In genomic region chr3:12388185-12388584, GRCh38 we compare ENCODE assay signal across 1 cellular context.
TF ChIP-seq lines count a peak whose summit lies in the region.

No MANE protein-coding gene starts in this region.

TF ChIP-seq in GM12878, 131 proteins besides CTCF, POLR2A, EP300 and RAD21 (continued from another document):
- TF ChIP-seq IRF5 (IDR thresholded peaks at IDR 0.05; ENCODE audit: borderline replicate concordance) (no peak), ZNF217 (IDR thresholded peaks at IDR 0.05) (no peak), GABPA (IDR thresholded peaks at IDR 0.05; ENCODE audit: low read depth) (no peak), TCF3 (IDR thresholded peaks at IDR 0.05; ENCODE audit: borderline replicate concordance, insufficient read depth, low read depth, low read length) (no peak), HSF1 (IDR thresholded peaks at IDR 0.05; ENCODE audit: low read depth, low read length) (no peak), USF2 (IDR thresholded peaks at IDR 0.05; ENCODE audit: borderline replicate concordance, low read depth, low read length) (no peak), IRF4 (IDR thresholded peaks at IDR 0.05; ENCODE audit: low read depth, low read length) (no peak), SMAD1 (IDR thresholded peaks at IDR 0.05; ENCODE audit: low read depth, partially characterized antibody) (no peak)
